In the genomic region with DNA sequence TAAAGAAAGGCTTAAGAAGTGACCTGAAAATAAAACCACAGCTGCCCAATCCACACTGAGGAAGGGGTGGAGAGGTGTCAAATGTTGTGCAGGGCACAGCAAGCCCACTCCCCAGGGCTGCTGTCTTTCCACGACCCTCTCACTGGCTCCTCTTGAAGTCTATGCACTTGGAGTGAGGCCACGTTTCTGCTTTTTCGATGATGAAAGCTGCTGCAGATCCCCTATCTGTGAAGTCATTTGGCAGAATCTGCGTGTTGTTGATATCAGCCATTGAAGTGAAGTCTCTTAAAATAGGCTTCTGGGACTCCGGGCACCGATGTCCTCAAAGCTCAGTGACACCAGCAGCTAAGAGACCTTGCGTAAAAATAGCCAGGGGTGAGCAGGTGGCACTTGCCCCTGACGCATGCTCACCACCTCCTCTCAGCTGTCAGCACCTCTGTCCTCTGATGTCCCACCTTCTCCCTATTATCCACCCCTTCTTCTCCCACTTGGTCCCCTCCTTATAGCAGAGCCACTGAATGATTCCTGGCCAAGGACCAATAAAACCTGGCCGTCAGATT, we compare ENCODE assay signal across 1 cellular context.
TF ChIP-seq lines count a peak whose summit lies in the region.

No MANE protein-coding gene starts in this region.

TF ChIP-seq in SK-N-SH treated with all-trans-retinoic acid at 6 μM for 48 hours, 23 proteins besides CTCF, POLR2A, EP300 and RAD21 (continued from another document):
- no peak for TF ChIP-seq ZNF70 (CRISPR knock-in tag; IDR thresholded peaks at IDR 0.05)
- TF ChIP-seq SNAI2 (CRISPR knock-in tag; IDR thresholded peaks at IDR 0.05) = no peak
